Comparison of ENCODE assay signal across 14 cellular contexts in the genomic region with DNA sequence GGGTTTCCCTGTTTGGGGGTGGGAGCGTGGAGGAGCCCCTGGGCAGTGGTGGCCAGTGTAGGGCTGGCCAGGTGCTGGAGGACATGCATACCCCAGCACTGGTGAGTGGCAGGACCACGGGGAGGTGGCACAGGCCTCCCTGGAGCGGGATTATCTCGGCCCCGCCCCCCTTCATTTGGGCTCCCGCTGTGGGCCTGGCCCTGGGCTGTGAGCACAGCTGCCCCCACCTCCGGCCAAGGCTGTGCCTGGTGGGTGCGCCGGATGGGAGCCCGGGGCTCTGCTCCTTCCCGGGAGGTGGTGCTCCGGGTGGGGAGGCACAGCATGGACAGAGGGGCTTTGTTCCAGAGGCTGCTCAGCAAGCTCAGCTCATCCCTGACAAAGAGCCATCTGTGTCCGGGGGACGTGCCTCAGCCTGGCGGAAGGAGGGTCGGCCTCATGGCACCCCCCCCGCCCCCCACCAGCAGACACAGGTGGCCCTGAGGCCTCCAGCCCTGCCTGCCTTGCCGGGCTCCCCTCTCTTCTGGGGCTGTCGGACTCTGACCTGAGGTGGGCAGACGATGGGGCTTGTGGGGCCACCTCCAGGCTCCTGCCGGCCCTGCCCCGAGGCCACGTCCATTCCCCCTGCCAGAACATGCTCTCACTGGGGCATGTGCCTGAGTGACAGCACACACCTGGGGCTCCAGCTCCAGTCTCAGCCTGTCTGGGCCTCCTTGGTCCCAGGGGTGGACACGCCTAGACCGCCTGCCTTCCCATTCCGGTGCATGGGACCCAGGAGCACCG. TPM values are rescaled to one million over a fixed set of nuclear protein-coding genes. Genes with fewer than 3 reads are reported as not detected.
DNase-seq lines count a peak whose midpoint lies in the region; ATAC-seq and TF ChIP-seq lines count a peak whose summit lies in the region.
"Had no signal": no experiment of that assay in that cellular context is flagged by ENCODE, and none has a peak within 500 bp of the region (broad histone marks: within the 10 kb centered on the region; RNA-seq: fewer than 3 reads in every experiment).

No MANE protein-coding gene starts in this region.

- no peaks in the 10 kb centered on the region for H3F3A ChIP-seq in MM.1S (ENCODE audit: insufficient read depth, low read length)

- H3K36me3 Mint-ChIP-seq in endothelial cell (ENCODE audit: low read depth, unreplicated experiment), result no peaks in the 10 kb centered on the region

- H3K4me1 Mint-ChIP-seq in endothelial cell (ENCODE audit: unreplicated experiment), result no peaks in the 10 kb centered on the region

- H3K27ac ChIP-seq in DND-41 (ENCODE audit: low read length) (no peak overlapping the region), Panc1 (ENCODE audit: low read length) (no peak overlapping the region), foreskin keratinocyte (no peak overlapping the region), MM.1S (ENCODE audit: low read length) (no peak overlapping the region)
- H3K27ac ChIP-seq: neutrophil had no signal

- H3K9ac ChIP-seq in DND-41 (ENCODE audit: low read depth, low read length) (no peak overlapping the region), MM.1S (ENCODE audit: low read length) (no peak overlapping the region)

- intact Hi-C loops in Panc1 (cut with micrococcal nuclease; ENCODE audit: unreplicated experiment), result no loop called here

- H2AFZ ChIP-seq in DND-41 (ENCODE audit: low read depth, low read length) (no peak overlapping the region), MM.1S (ENCODE audit: low read length) (no peak overlapping the region)

- CTCF ChIA-PET in Panc1 (lab: Charles Lee), result no interaction called here

- H3K27me3 ChIP-seq in DND-41 (ENCODE audit: insufficient read depth, low read length, poor library complexity) (no peaks in the 10 kb centered on the region), Panc1 (ENCODE audit: control insufficient read depth, insufficient read depth, low read length) (no peaks in the 10 kb centered on the region), foreskin keratinocyte (no peaks in the 10 kb centered on the region), MM.1S (replicated peaks; ENCODE audit: insufficient read depth, low read length) (peaks cover 9% of the 10 kb centered on the region; the same call in 1 of the 2 replicates)
- H3K27me3 ChIP-seq: neutrophil had no signal

- H3K36me3 ChIP-seq in DND-41 (ENCODE audit: insufficient read depth, low read length) (peaks cover 27% of the 10 kb centered on the region), Panc1 (ENCODE audit: control insufficient read depth, insufficient read depth, low read length) (no peaks in the 10 kb centered on the region), MM.1S (replicated peaks; ENCODE audit: insufficient read depth, low read length) (no peaks in the 10 kb centered on the region)

- ATAC-seq in DND-41 (ENCODE audit: insufficient read depth, low read depth) (peak; percentile 11; the same call in 1 of the 3 replicates), Panc1 (peak; percentile 14; the same call in 1 of the 2 replicates), foreskin keratinocyte (peak; percentile 51)

- no peaks in the 10 kb centered on the region for H3K9me3 ChIP-seq in DND-41 (ENCODE audit: insufficient read depth, low read length, severe bottlenecking)
- H3K9me3 ChIP-seq in Panc1 (ENCODE audit: control insufficient read depth, insufficient read depth, low read depth, low read length), result no peaks in the 10 kb centered on the region
- no peaks in the 10 kb centered on the region for H3K9me3 ChIP-seq in MM.1S (replicated peaks; ENCODE audit: insufficient read depth, low read length)
- H3K9me3 ChIP-seq: neutrophil had no signal

- H3K27ac Mint-ChIP-seq in endothelial cell (ENCODE audit: unreplicated experiment), result no peak overlapping the region

- H3K4me1 ChIP-seq in DND-41 (ENCODE audit: insufficient read depth, low read length) (no peaks in the 10 kb centered on the region), Panc1 (ENCODE audit: control insufficient read depth, insufficient read depth, low read length) (no peaks in the 10 kb centered on the region), foreskin keratinocyte (no peaks in the 10 kb centered on the region), MM.1S (ENCODE audit: low read length) (no peaks in the 10 kb centered on the region)

- H3K27me3 Mint-ChIP-seq in endothelial cell (ENCODE audit: unreplicated experiment), result peaks cover 8% of the 10 kb centered on the region

- POLR2A ChIA-PET in Panc1 (lab: Charles Lee), result no interaction called here

- H3K4me3 ChIP-seq in DND-41 (ENCODE audit: low read depth in 1 of 2, low read length in 2 of 2) (no peak overlapping the region), Panc1 (ENCODE audit: low read depth in 2 of 2, low read length in 2 of 2) (no peak overlapping the region), MM.1S (ENCODE audit: low read length) (no peak overlapping the region)

- DNase-seq in DND-41 (no peak), Panc1 (ENCODE audit: low read depth, low spot score) (no peak), foreskin keratinocyte (peak; percentile 23 to 44), occipital lobe (lab: John Stamatoyannopoulos, UW) (peak; percentile 81), MM.1S (no peak), NOMO-1 (lab: John Stamatoyannopoulos, UW; ENCODE audit: unreplicated experiment in 2 of 2) (no peak), T-helper 9 cell (no peak), endothelial cell (ENCODE audit: low spot score) (no peak)
- DNase-seq: activated naive CD4-positive, alpha-beta T cell; cerebellar nuclear complex; kidney glomerular epithelial cell; NCI-H1105 treated with DMSO at 0.1 percent for 48 hours; NCI-H510A treated with DMSO at 0.1 percent for 48 hours had no signal

- no peaks in the 10 kb centered on the region for H3K79me2 ChIP-seq in DND-41 (ENCODE audit: insufficient read depth, low read length)
- H3K79me2 ChIP-seq in MM.1S (ENCODE audit: low read length), result no peaks in the 10 kb centered on the region

- no peak for TF ChIP-seq CTCF in DND-41 (IDR thresholded peaks at IDR 0.05; ENCODE audit: borderline replicate concordance, extremely low read depth, low read length, poor library complexity, severe bottlenecking)
- TF ChIP-seq CTCF in Panc1 (IDR thresholded peaks at IDR 0.05), result no peak
- no peak for TF ChIP-seq CTCF in foreskin keratinocyte (conservative IDR thresholded peaks at IDR 0.05)
- TF ChIP-seq CTCF in MM.1S (IDR thresholded peaks at IDR 0.05; ENCODE audit: low read length), result no peak
- no peak for TF ChIP-seq CTCF in endothelial cell (IDR thresholded peaks at IDR 0.05; ENCODE audit: unreplicated experiment)

- no peak overlapping the region for H3K4me3 Mint-ChIP-seq in endothelial cell (ENCODE audit: unreplicated experiment)

- BruUV-seq in Panc1 (replicated peaks; lab: Mats Ljungman, UMichigan), result no TSS peak

- H3K9me2 ChIP-seq in MM.1S (replicated peaks; ENCODE audit: insufficient read depth, low read length), result no peaks in the 10 kb centered on the region

- no peak overlapping the region for H3K4me2 ChIP-seq in DND-41 (ENCODE audit: insufficient read depth, low read length)
- no peak overlapping the region for H3K4me2 ChIP-seq in MM.1S (ENCODE audit: low read depth, low read length)

- H3K9me3 Mint-ChIP-seq in endothelial cell (ENCODE audit: unreplicated experiment), result no peaks in the 10 kb centered on the region

- H4K20me1 ChIP-seq in DND-41 (ENCODE audit: insufficient read depth, low read length) (peaks cover 38% of the 10 kb centered on the region), MM.1S (ENCODE audit: insufficient read depth, low read length) (no peaks in the 10 kb centered on the region)

- in situ Hi-C loops in Panc1 (cut with HindIII; ENCODE audit: low pct_unique_long_range_greater_than_20kb, low sequenced_read_pairs), result no loop called here

RNA-seq across cellular contexts. Expression of gene TEDC1, which starts 8.4 kb away (rescaled TPM):
- total RNA-seq in Panc1 (2021; ENCODE audit: unreplicated experiment), result 47.8 TPM
- polyA plus RNA-seq in Panc1 (2012; ENCODE audit: insufficient read length), result 42.5 TPM
- total RNA-seq in foreskin keratinocyte, result 30.0 and 32.5 TPM in 2 replicates
- 37.7 and 41.6 TPM in 2 replicates for polyA plus RNA-seq in foreskin keratinocyte
- total RNA-seq in occipital lobe, result 5.6 TPM
- total RNA-seq in endothelial cell (ENCODE audit: unreplicated experiment), result 11.5 TPM

RNA-seq across cellular contexts. Expression of gene CRIP1, which starts 12.8 kb away (rescaled TPM):
- total RNA-seq in Panc1 (2021; ENCODE audit: unreplicated experiment) (1,056 TPM), foreskin keratinocyte (4.2 and 5.4 TPM in 2 replicates), occipital lobe (0.94 TPM), endothelial cell (ENCODE audit: unreplicated experiment) (2.5 TPM)
- 2,110 TPM for polyA plus RNA-seq in Panc1 (2012; ENCODE audit: insufficient read length)
- polyA plus RNA-seq in foreskin keratinocyte, result 9.7 and 16.0 TPM in 2 replicates

RNA-seq across cellular contexts. Expression of gene CRIP2, which starts 24.8 kb away (rescaled TPM):
- total RNA-seq in Panc1 (2021; ENCODE audit: unreplicated experiment) (280 TPM), foreskin keratinocyte (2.2 TPM in 2 replicates), occipital lobe (70.2 TPM), endothelial cell (ENCODE audit: unreplicated experiment) (67.4 TPM)
- polyA plus RNA-seq in Panc1 (2012; ENCODE audit: insufficient read length), result 1,001 TPM
- polyA plus RNA-seq in foreskin keratinocyte, result 3.6 and 4.0 TPM in 2 replicates

RNA-seq across cellular contexts. Expression of gene TMEM121, which starts 26.9 kb away (rescaled TPM):
- total RNA-seq in Panc1 (2021; ENCODE audit: unreplicated experiment) (4.6 TPM), foreskin keratinocyte (0.53 and 1.3 TPM in 2 replicates), occipital lobe (23.1 TPM), endothelial cell (ENCODE audit: unreplicated experiment) (1.6 TPM)
- 8.4 TPM for polyA plus RNA-seq in Panc1 (2012; ENCODE audit: insufficient read length)
- polyA plus RNA-seq in foreskin keratinocyte, result 0.76 and 1.6 TPM in 2 replicates

Comparison
In these comparisons a context has a peak if more than half of its experiments do, and no peak if none do; other contexts are left out.
1. DNase-seq: peak in foreskin keratinocyte (2 of 2) and occipital lobe (single experiment); none in DND-41 (single experiment), Panc1 (single experiment), MM.1S (single experiment), NOMO-1 (0 of 2), T-helper 9 cell (single experiment) and endothelial cell (single experiment).
2. RNA of gene CRIP1, which starts 12.8 kb away (total RNA-seq): 1,056 TPM in Panc1 (single experiment); 4.2 to 5.4 TPM in foreskin keratinocyte, 2.5 TPM in endothelial cell (single experiment) and 0.94 TPM in occipital lobe (single experiment); every median in the first group is over 100 times any median in the second.
3. RNA of gene CRIP2, which starts 24.8 kb away (total RNA-seq): 280 TPM in Panc1 (single experiment), 70.2 TPM in occipital lobe (single experiment) and 67.4 TPM in endothelial cell (single experiment); 2.2 TPM in foreskin keratinocyte; every median in the first group is over 10 times any median in the second.
4. Peak in every context shown above with its lines, with median percentiles within 50 percentile points of each other: ATAC-seq.